8 cellular contexts compared by ENCODE assay signal in genomic region chr5:77030097-77031071, GRCh38. TPM values are rescaled to one million over a fixed set of nuclear protein-coding genes. Genes with fewer than 3 reads are reported as not detected.
DNase-seq lines count a peak whose midpoint lies in the region; ATAC-seq and TF ChIP-seq lines count a peak whose summit lies in the region.

TSS of gene AGGF1 (plus strand) at chr5:77030404. CDS start at chr5:77030767, 363 bp downstream.

- no peak for TF ChIP-seq CTCF in PC-3 (conservative IDR thresholded peaks at IDR 0.05; ENCODE audit: low read depth, low read length)
- TF ChIP-seq CTCF in mucosa of descending colon (IDR thresholded peaks at IDR 0.05) = no peak

- intact Hi-C loops in PC-3 (cut with micrococcal nuclease) = loop anchor here (5.0 kb wide), 1 partner anchor 57 kb away; the partner anchor contains the start of gene ZBED3
- intact Hi-C loops in mucosa of descending colon (cut with DNase I, micrococcal nuclease) = no loop called here

- peak within 1 kb of the TSS; percentile 81 to 92 (median 91) for H3K27ac Mint-ChIP-seq in IgD-negative memory B cell

- CTCF ChIA-PET in PC-3 (lab: Charles Lee) = no interaction called here

- H3K9me3 Mint-ChIP-seq in IgD-negative memory B cell = peaks cover 5 to 16% (median 8%) of the 10 kb centered on the region in 3 donors

- H3K9me2 ChIP-seq in PC-3 (replicated peaks; ENCODE audit: low read length) = no peaks in the 10 kb centered on the region

- peaks cover 12% of the 10 kb centered on the region; the same call in 1 of the 2 replicates for H3K9me3 ChIP-seq in PC-3 (ENCODE audit: low read length)
- peaks cover 8% of the 10 kb centered on the region for H3K9me3 ChIP-seq in mucosa of descending colon

- H3K9ac ChIP-seq in PC-3 (ENCODE audit: low read length) = peak within 1 kb of the TSS; percentile 96

- POLR2A ChIA-PET in PC-3 (lab: Charles Lee; ENCODE audit: unreplicated experiment) = interaction anchor here (0.6 kb wide), 2 partner anchors 67 to 212 kb away, joined by 3 to 4 read pairs; partner anchors contain the start of gene F2RL1

- peaks cover 36% of the 10 kb centered on the region for H3K79me2 ChIP-seq in PC-3 (ENCODE audit: low read length)

- no peaks in the 10 kb centered on the region for H3F3A ChIP-seq in PC-3 (ENCODE audit: low read length, unreplicated experiment)

- H3K4me1 ChIP-seq in PC-3 (ENCODE audit: insufficient read depth, low read length) = no peaks in the 10 kb centered on the region
- peaks cover 10% of the 10 kb centered on the region for H3K4me1 ChIP-seq in mucosa of descending colon (ENCODE audit: low read depth)

- H3K4me3 Mint-ChIP-seq in IgD-negative memory B cell = peak within 1 kb of the TSS; percentile 90 to 100 (median 96)

- ATAC-seq in GM21529 (IDR thresholded peaks at IDR 0.05; ENCODE audit: unreplicated experiment) = peak; percentile 98
- ATAC-seq in PC-3 = peak; percentile 96
- ATAC-seq in mucosa of descending colon = peak; percentile 100

- no peaks in the 10 kb centered on the region for H3K36me3 Mint-ChIP-seq in IgD-negative memory B cell

- H3K27me3 ChIP-seq in PC-3 (ENCODE audit: low read length) = no peaks in the 10 kb centered on the region

- H4K20me1 ChIP-seq in PC-3 (ENCODE audit: low read length) = no peaks in the 10 kb centered on the region

- H3K4me1 Mint-ChIP-seq in IgD-negative memory B cell = peaks cover 13 to 28% (median 22%) of the 10 kb centered on the region in 3 donors

- H3K27ac ChIP-seq in PC-3 (ENCODE audit: low read length) (peak within 1 kb of the TSS; percentile 67), epithelial cell of prostate (peak within 1 kb of the TSS; percentile 80)

- peak within 1 kb of the TSS; percentile 89 for H3K4me2 ChIP-seq in PC-3 (ENCODE audit: low read length)

- peak within 1 kb of the TSS; percentile 93 for H2AFZ ChIP-seq in PC-3 (ENCODE audit: low read length)

- TSS peak; percentile 40 for BruUV-seq in PC-3 (replicated peaks; lab: Mats Ljungman, UMichigan)

- peak; percentile 91 for DNase-seq in DMS 273 treated with DMSO at 0.1 percent for 48 hours (lab: John Stamatoyannopoulos, UW)
- DNase-seq in PC-3 = peak; percentile 90
- DNase-seq in activated T-cell treated with anti-CD3 and anti-CD28 coated beads, Interleukin-2, amount 50 U/mL, for 1 hour = peak; percentile 85
- peak; percentile 72 for DNase-seq in epithelial cell of prostate (ENCODE audit: low read depth, low spot score)
- DNase-seq in mucosa of descending colon = peak; percentile 95 to 97 (median 96)
- peak; percentile 89 for DNase-seq in stimulated activated CD8-positive, alpha-beta memory T cell treated with anti-CD3 and anti-CD28 coated beads, Interleukin-4, amount 100 ng/mL, for 24 hours (ENCODE audit: low read depth)

- peaks cover 3% of the 10 kb centered on the region for H3K27me3 Mint-ChIP-seq in IgD-negative memory B cell

- H3K36me3 ChIP-seq in PC-3 (ENCODE audit: low read depth, low read length) (peaks cover 8% of the 10 kb centered on the region; the same call in 1 of the 2 replicates), mucosa of descending colon (ENCODE audit: low read depth) (no peaks in the 10 kb centered on the region)

- H3K4me3 ChIP-seq in PC-3 (ENCODE audit: low read length) = peak within 1 kb of the TSS; percentile 92
- peak within 1 kb of the TSS; percentile 95 for H3K4me3 ChIP-seq in mucosa of descending colon

RNA-seq across cellular contexts. Expression of gene AGGF1, which starts in this region (rescaled TPM):
- 30.8 TPM for polyA plus RNA-seq in IgD-negative memory B cell
- total RNA-seq in PC-3 (2014; rRNA removed) (14.4 and 21.0 TPM in 2 replicates), mucosa of descending colon (10 to 100 TPM; 19.6 to 20.3 (median 20.2) TPM)

Comparison
In these comparisons a context has a peak if more than half of its experiments do, and no peak if none do; other contexts are left out.
1. Peak in every context shown above with its lines: DNase-seq, ATAC-seq, H3K4me3 ChIP-seq and H3K27ac ChIP-seq.